Comparison of ENCODE assay signal across 8 cellular contexts in the genomic region with DNA sequence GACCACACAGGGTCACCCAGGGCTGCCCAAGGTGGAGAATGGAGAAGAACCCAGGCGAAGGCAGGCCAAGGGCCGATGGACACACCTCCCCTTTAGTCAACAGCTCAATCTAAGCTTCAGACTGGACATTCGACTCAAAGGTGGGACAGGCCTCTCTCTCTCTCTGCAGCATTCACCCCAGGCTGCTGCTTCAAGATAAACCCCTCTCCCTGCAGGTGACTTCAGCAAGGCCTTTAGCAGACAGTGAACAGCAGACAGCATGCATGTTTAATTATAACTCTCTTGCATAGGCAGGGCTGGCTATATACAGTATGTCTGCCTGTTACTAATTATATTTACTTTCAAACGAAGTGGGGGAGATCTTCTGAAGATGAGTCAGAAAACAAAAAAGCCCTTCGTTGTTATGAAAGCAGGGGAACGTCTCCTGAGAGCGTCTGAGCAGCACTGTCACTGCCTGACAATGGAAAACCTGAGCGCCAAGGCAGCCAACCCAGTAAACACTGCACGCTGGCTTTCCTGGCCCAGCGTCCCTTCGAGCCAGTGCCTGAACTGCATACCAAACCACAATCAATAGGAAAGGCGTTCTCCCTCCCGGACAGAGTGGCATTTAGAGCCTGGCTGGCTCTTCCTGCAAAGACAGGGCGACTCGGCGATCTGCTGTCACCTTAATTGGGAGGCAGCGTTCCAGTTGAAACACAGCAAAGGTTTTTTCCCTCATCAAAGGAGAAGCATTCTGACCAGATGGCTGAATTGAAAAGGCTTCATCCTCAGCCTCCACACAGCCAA. TPM values are rescaled to one million over a fixed set of nuclear protein-coding genes. Genes with fewer than 3 reads are reported as not detected.
A peak's percentile ranks its signal among the peaks of the same experiment; 100 is the strongest.
DNase-seq lines count a peak whose midpoint lies in the region; ATAC-seq and TF ChIP-seq lines count a peak whose summit lies in the region.

No MANE protein-coding gene starts in this region.

- H3K4me1 ChIP-seq in SJSA1 (replicated peaks): peaks cover 45% of the 10 kb centered on the region

- 0 out of 2 replicates have a peak, but pooled peaks cover 4% of the 10 kb centered on the region for H3K9me3 ChIP-seq in SJSA1 (replicated peaks)

- H3K36me3 ChIP-seq in SJSA1: no peaks in the 10 kb centered on the region

- H3K27me3 ChIP-seq in HL-60 (ENCODE audit: insufficient read depth, poor library complexity, severe bottlenecking) (no peaks in the 10 kb centered on the region), SJSA1 (replicated peaks) (no peaks in the 10 kb centered on the region)

- DNase-seq in COLO668 (lab: John Stamatoyannopoulos, UW; ENCODE audit: unreplicated experiment) (peak; percentile 73), HL-60 (ENCODE audit: low read depth in 1 of 2, low spot score in 1 of 2) (no peak), SJSA1 (ENCODE audit: low read depth in 1 of 2, low spot score in 2 of 2) (peak; percentile 90 to 91), astrocyte of the hippocampus (ENCODE audit: low read depth, low spot score) (peak; percentile 73), kidney tubule cell (ENCODE audit: low spot score) (peak; percentile 80), iPS-NIHi7 (ENCODE audit: extremely low spot score) (no peak)
- DNase-seq in stimulated activated CD4-positive, alpha-beta T cell treated with anti-CD3 and anti-CD28 coated beads, Interleukin-2, amount 100 ng/mL, for 24 hours: peak; percentile 69 to 72

- peak overlapping the region; percentile 59 for H3K27ac ChIP-seq in HL-60 (replicated peaks)
- peak overlapping the region; percentile 95 for H3K27ac ChIP-seq in SJSA1

- no peak overlapping the region for H3K4me3 ChIP-seq in HL-60 (replicated peaks; ENCODE audit: insufficient read depth, low read length)
- H3K4me3 ChIP-seq in SJSA1: peak overlapping the region; percentile 9

- no peak for TF ChIP-seq CTCF in HL-60 (IDR thresholded peaks at IDR 0.05; ENCODE audit: insufficient read depth, low read length)

- ATAC-seq in GM21367 (IDR thresholded peaks at IDR 0.05; ENCODE audit: unreplicated experiment): peak; percentile 32

RNA-seq across cellular contexts. Expression of gene TOMM20, which starts 54.1 kb away (rescaled TPM):
- 65.5 and 78.0 TPM in 2 replicates for total RNA-seq in SJSA1 (2014; rRNA removed; shearing (Covaris generic))

Comparison
In these comparisons a context has a peak if more than half of its experiments do, and no peak if none do; other contexts are left out.
1. DNase-seq: peak in COLO668 (single experiment), SJSA1 (2 of 2), astrocyte of the hippocampus (single experiment), kidney tubule cell (single experiment) and stimulated activated CD4-positive, alpha-beta T cell treated with anti-CD3 and anti-CD28 coated beads, Interleukin-2, amount 100 ng/mL, for 24 hours (2 of 2); none in HL-60 (0 of 2) and iPS-NIHi7 (single experiment).